ENCODE assay signal across 8 cellular contexts in genomic region chr17:42050360-42051012, GRCh38. TPM values are rescaled to one million over a fixed set of nuclear protein-coding genes. Genes with fewer than 3 reads are reported as not detected.
A peak's percentile ranks its signal among the peaks of the same experiment; 100 is the strongest.
DNase-seq lines count a peak whose midpoint lies in the region; ATAC-seq, FAIRE-seq and TF ChIP-seq lines count a peak whose summit lies in the region.

Gene C17orf113 (minus strand): TSS chr17:42050601. CDS start chr17:42043376, 7,225 bp downstream.

- H3K36me3 ChIP-seq in endothelial cell of umbilical vein (ENCODE audit: control insufficient read depth in 2 of 2, extremely low read depth in 1 of 2, insufficient read depth in 2 of 2, low read length in 2 of 2) = no peaks in the 10 kb centered on the region
- no peaks in the 10 kb centered on the region for H3K36me3 ChIP-seq in mucosa of descending colon (ENCODE audit: low read depth)

- ATAC-seq in A549 = peak; percentile 87 to 90
- peak; percentile 88 for ATAC-seq in mucosa of descending colon
- ATAC-seq in stimulated activated naive CD8-positive, alpha-beta T cell treated with anti-CD3 and anti-CD28 coated beads, Interleukin-15, amount 100 ng/mL, for 72 hours = peak; percentile 84

- POLR2A ChIA-PET in A549 (lab: Yijun Ruan, JAX) = interaction anchor here (0.5 to 1.0 kb wide), 2 partner anchors 24 to 71 kb away, joined by 3 to 4 read pairs; no protein-coding TSS in a partner anchor
- POLR2A ChIA-PET in endothelial cell of umbilical vein (lab: Charles Lee) = no interaction called here

- peaks cover 9% of the 10 kb centered on the region for H3K4me1 Mint-ChIP-seq in stimulated activated naive CD8-positive, alpha-beta T cell treated with anti-CD3 and anti-CD28 coated beads, Interleukin-15, amount 100 ng/mL, for 72 hours

- dilution Hi-C loops in endothelial cell of umbilical vein (cut with MboI; ENCODE audit: extremely low pct_ligation_motif_present, low sequenced_read_pairs) = no loop called here

- H3K4me1 ChIP-seq in A549 (peaks cover 12% of the 10 kb centered on the region), endothelial cell of umbilical vein (ENCODE audit: control insufficient read depth, extremely low read depth, insufficient read depth, low read length) (no peaks in the 10 kb centered on the region), mucosa of descending colon (ENCODE audit: low read depth) (peaks cover 12% of the 10 kb centered on the region)

- intact Hi-C loops in endothelial cell of umbilical vein (cut with micrococcal nuclease) (no loop called here), mucosa of descending colon (cut with DNase I, micrococcal nuclease) (no loop called here)

- H4K20me1 ChIP-seq in endothelial cell of umbilical vein (replicated peaks; ENCODE audit: control insufficient read depth, extremely low read depth, insufficient read depth, low read length) = no peaks in the 10 kb centered on the region

- FAIRE-seq in A549 (lab: Jason Lieb, UNC) (no peak), GM12892 (lab: Jason Lieb, UNC) (peak; percentile 51), endothelial cell of umbilical vein (lab: Jason Lieb, UNC) (peak; percentile 33)

- H3K79me2 ChIP-seq in endothelial cell of umbilical vein (ENCODE audit: control insufficient read depth, insufficient read depth, low read length) = no peaks in the 10 kb centered on the region

- H3K4me3 Mint-ChIP-seq in stimulated activated naive CD8-positive, alpha-beta T cell treated with anti-CD3 and anti-CD28 coated beads, Interleukin-15, amount 100 ng/mL, for 72 hours = peak within 1 kb of the TSS; percentile 66 to 76

- no TSS peak for BruUV-seq in endothelial cell of umbilical vein (replicated peaks; lab: Mats Ljungman, UMichigan)

- no peak for TF ChIP-seq EP300 in A549 (IDR thresholded peaks at IDR 0.05)

- H3K4me2 ChIP-seq in A549 = peak within 1 kb of the TSS; percentile 81
- H3K4me2 ChIP-seq in endothelial cell of umbilical vein (ENCODE audit: insufficient read depth, low read length) = no peak within 1 kb of the TSS

- WGBS in A549 (ENCODE audit: missing lambda C conversion rate) = 20% methylated on average over 30 of the region's 67 CpGs

- peak; percentile 62 for TF ChIP-seq POLR2A in A549 (IDR thresholded peaks at IDR 0.05; ENCODE audit: low read length)
- no peak for TF ChIP-seq POLR2A in GM12892 (IDR thresholded peaks at IDR 0.05; ENCODE audit: low read depth, low read length)
- TF ChIP-seq POLR2A in endothelial cell of umbilical vein (IDR thresholded peaks at IDR 0.05; ENCODE audit: low read depth, low read length) = no peak

- no peaks in the 10 kb centered on the region for H3K9me3 ChIP-seq in A549
- H3K9me3 ChIP-seq in endothelial cell of umbilical vein (replicated peaks; ENCODE audit: control insufficient read depth, insufficient read depth, low read length) = no peaks in the 10 kb centered on the region
- no peaks in the 10 kb centered on the region for H3K9me3 ChIP-seq in mucosa of descending colon

- peak; percentile 82 for TF ChIP-seq CTCF in A549 (IDR thresholded peaks at IDR 0.05)
- TF ChIP-seq CTCF in endothelial cell of umbilical vein (IDR thresholded peaks at IDR 0.05; ENCODE audit: extremely low read depth in 1 of 2, insufficient read depth in 1 of 2, low read depth in 1 of 2, low read length in 2 of 2) = peak; percentile 8 to 48
- peak; percentile 21 for TF ChIP-seq CTCF in mucosa of descending colon (IDR thresholded peaks at IDR 0.05)

- peaks cover 25 to 38% of the 10 kb centered on the region in 2 experiments for H3K27me3 ChIP-seq in endothelial cell of umbilical vein (ENCODE audit: control insufficient read depth in 2 of 2, insufficient read depth in 2 of 2, low read length in 2 of 2)

- peak; percentile 61 to 89 for DNase-seq in A549 (ENCODE audit: low read depth in 1 of 2, low spot score in 1 of 2)
- DNase-seq in GM12892 (ENCODE audit: insufficient read length) = peak; percentile 74
- peak; percentile 57 for DNase-seq in NCI-H2227 treated with DMSO at 0.1 percent for 48 hours (lab: John Stamatoyannopoulos, UW)
- DNase-seq in activated CD8-positive, alpha-beta memory T cell treated with anti-CD3 and anti-CD28 coated beads for 24 hours = peak; percentile 81
- DNase-seq in endothelial cell of umbilical vein (ENCODE audit: low read depth, low spot score) = peak; percentile 36
- peak; percentile 71 to 79 (median 73) for DNase-seq in mucosa of descending colon
- DNase-seq in stimulated activated naive CD8-positive, alpha-beta T cell treated with anti-CD3 and anti-CD28 coated beads, Interleukin-15, amount 100 ng/mL, for 72 hours = peak; percentile 47 to 50
- DNase-seq in GOT3 (lab: John Stamatoyannopoulos, UW) = no peak

- peak within 1 kb of the TSS; percentile 64 for H2AFZ ChIP-seq in endothelial cell of umbilical vein (ENCODE audit: low read depth, low read length)

- peaks cover 65% of the 10 kb centered on the region for H3K27me3 Mint-ChIP-seq in stimulated activated naive CD8-positive, alpha-beta T cell treated with anti-CD3 and anti-CD28 coated beads, Interleukin-15, amount 100 ng/mL, for 72 hours

- H3K27ac ChIP-seq in A549 (peak within 1 kb of the TSS; percentile 76 to 88), endothelial cell of umbilical vein (ENCODE audit: insufficient read depth, low read depth, low read length) (no peak within 1 kb of the TSS)

- CTCF ChIA-PET in A549 (lab: Yijun Ruan, JAX) (interaction anchor here (0.9 to 22.6 kb wide), 22 partner anchors 9 to 103 kb away, joined by 3 to 346 read pairs (median 4); partner anchors contain the start of genes DNAJC7, KAT2A and NKIRAS2), endothelial cell of umbilical vein (lab: Charles Lee) (interaction anchor here (1.0 to 1.7 kb wide), 8 partner anchors 10 to 65 kb away, joined by 3 to 9 read pairs (median 4); no protein-coding TSS in a partner anchor)

- H3K9me3 Mint-ChIP-seq in stimulated activated naive CD8-positive, alpha-beta T cell treated with anti-CD3 and anti-CD28 coated beads, Interleukin-15, amount 100 ng/mL, for 72 hours = no peaks in the 10 kb centered on the region

- H3K27ac Mint-ChIP-seq in stimulated activated naive CD8-positive, alpha-beta T cell treated with anti-CD3 and anti-CD28 coated beads, Interleukin-15, amount 100 ng/mL, for 72 hours = peak within 1 kb of the TSS in 1 of 2 donors; percentile 54

- TF ChIP-seq RAD21 in A549 (conservative IDR thresholded peaks at IDR 0.05 in 1 of 2, IDR thresholded peaks at IDR 0.05 in 1 of 2) = peak; percentile 40 to 48; a peak in 4 of 5 replicates

- H3K4me3 ChIP-seq in A549 (peak within 1 kb of the TSS; percentile 64), endothelial cell of umbilical vein (replicated peaks in 1 of 3; ENCODE audit: insufficient read depth in 1 of 3, low read depth in 1 of 3, low read length in 3 of 3) (peak within 1 kb of the TSS in 2 of 3 experiments; percentile 39 to 49), mucosa of descending colon (peak within 1 kb of the TSS; percentile 34)

- H3K9me1 ChIP-seq in endothelial cell of umbilical vein (replicated peaks; ENCODE audit: control insufficient read depth, extremely low read depth, insufficient read depth, low read length) = no peaks in the 10 kb centered on the region

- H3K9ac ChIP-seq in endothelial cell of umbilical vein (replicated peaks; ENCODE audit: extremely low read depth, insufficient read depth, low read length) = no peak within 1 kb of the TSS

TF ChIP-seq in A549, 52 proteins besides CTCF, POLR2A, EP300 and RAD21 (continues in another document):
- TF ChIP-seq SMC3 (IDR thresholded peaks at IDR 0.05) = peak; percentile 52; the same call in 1 of the 3 replicates
- no peak for TF ChIP-seq FOXS1 (CRISPR knock-in tag; IDR thresholded peaks at IDR 0.05)
- TF ChIP-seq, protein P1, sequence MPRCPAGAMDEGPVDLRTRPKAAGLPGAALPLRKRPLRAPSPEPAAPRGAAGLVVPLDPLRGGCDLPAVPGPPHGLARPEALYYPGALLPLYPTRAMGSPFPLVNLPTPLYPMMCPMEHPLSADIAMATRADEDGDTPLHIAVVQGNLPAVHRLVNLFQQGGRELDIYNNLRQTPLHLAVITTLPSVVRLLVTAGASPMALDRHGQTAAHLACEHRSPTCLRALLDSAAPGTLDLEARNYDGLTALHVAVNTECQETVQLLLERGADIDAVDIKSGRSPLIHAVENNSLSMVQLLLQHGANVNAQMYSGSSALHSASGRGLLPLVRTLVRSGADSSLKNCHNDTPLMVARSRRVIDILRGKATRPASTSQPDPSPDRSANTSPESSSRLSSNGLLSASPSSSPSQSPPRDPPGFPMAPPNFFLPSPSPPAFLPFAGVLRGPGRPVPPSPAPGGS (IDR thresholded peaks at IDR 0.05) = peak; percentile 33; the same call in 1 of the 3 replicates
- no peak for TF ChIP-seq ZC3H11A (IDR thresholded peaks at IDR 0.05)

TF ChIP-seq in endothelial cell of umbilical vein, 7 proteins besides CTCF, POLR2A, EP300 and RAD21:
- TF ChIP-seq POLR2AphosphoS5 (IDR thresholded peaks at IDR 0.05; ENCODE audit: insufficient read depth, low read depth, low read length) (peak; percentile 35), EZH2 (IDR thresholded peaks at IDR 0.05; ENCODE audit: borderline replicate concordance, low read depth, low read length, severe bottlenecking) (no peak), FOS (IDR thresholded peaks at IDR 0.05; ENCODE audit: borderline replicate concordance, insufficient read depth, low read length) (no peak)

RNA-seq across cellular contexts. Expression of gene C17orf113, which starts in this region (rescaled TPM):
- polyA plus RNA-seq in A549 (2011; rRNA removed) (1.0 and 1.4 TPM in 2 replicates), A549 (2017; fragmentation: RNase III; extraction: RNeasy Plus Mini Kit Qiagen cat#74134 plus additional on column Dnase treatment) (0.55 to 0.80 TPM (median 0.67 TPM) in 3 replicates), endothelial cell of umbilical vein (0.19 and 0.30 TPM in 2 replicates)
- 0.56 and 0.87 TPM in 2 replicates for polyA plus RNA-seq in A549 (2012; cell fraction: cytosol; rRNA removed)
- 1.2 and 1.4 TPM in 2 replicates for polyA plus RNA-seq in A549 (2012; cell fraction: nucleus; rRNA removed)
- 1.5 and 1.8 TPM in 2 replicates for polyA minus RNA-seq in A549 (2011; rRNA and poly(A)+ RNA removed)
- 0.32 TPM for polyA plus RNA-seq in GM12892 (2012; ENCODE audit: missing spikeins)
- total RNA-seq in endothelial cell of umbilical vein (0.18 and 0.20 TPM in 2 replicates), mucosa of descending colon (1 to 10 TPM; 1.2 to 3.8 (median 2.0) TPM)
- polyA plus RNA-seq in endothelial cell of umbilical vein (2011; cell fraction: cytosol; rRNA removed) = 0.09 and 0.17 TPM in 2 replicates
- polyA plus RNA-seq in endothelial cell of umbilical vein (2011; cell fraction: nucleus; rRNA removed) = 0.11 and 0.29 TPM in 2 replicates
- polyA plus RNA-seq in endothelial cell of umbilical vein (2012) = 0.16 and 0.23 TPM in 2 replicates
- 0.17 TPM in 1 of 2 replicates, not detected in the other for polyA minus RNA-seq in endothelial cell of umbilical vein
- polyA minus RNA-seq in endothelial cell of umbilical vein (2011; cell fraction: cytosol; rRNA and poly(A)+ RNA removed) = 0.92 TPM
- polyA minus RNA-seq in endothelial cell of umbilical vein (2011; cell fraction: nucleus; rRNA and poly(A)+ RNA removed) = 0.10 and 0.19 TPM in 2 replicates

Comparison
In these comparisons a context has a peak if more than half of its experiments do, and no peak if none do; other contexts are left out.
1. Peak in DNase-seq and H3K4me3 ChIP-seq in endothelial cell of umbilical vein; RNA of the gene not detected or under 1 TPM.
2. CTCF ChIP-seq: peak in every context shown above with its lines; median percentile 82 in A549; 28 in endothelial cell of umbilical vein; 21 in mucosa of descending colon.